Comparison of ENCODE assay signal across 32 cellular contexts in genomic region chr19:35623327-35624010, GRCh38. TPM values are rescaled to one million over a fixed set of nuclear protein-coding genes. Genes with fewer than 3 reads are reported as not detected.
DNase-seq lines count a peak whose midpoint lies in the region; ATAC-seq, FAIRE-seq and TF ChIP-seq lines count a peak whose summit lies in the region.
"Had no signal": no experiment of that assay in that cellular context is flagged by ENCODE, and none has a peak within 500 bp of the region (broad histone marks: within the 10 kb centered on the region; RNA-seq: fewer than 3 reads in every experiment).

No MANE protein-coding gene starts in this region.

- DNase-seq in HepG2 (ENCODE audit: low spot score) (no peak), right lobe of liver (no peak), lower lobe of right lung (peak; percentile 9), substantia nigra (lab: John Stamatoyannopoulos, UW) (no peak), COLO829 (ENCODE audit: low spot score) (no peak)
- DNase-seq in activated CD4-positive, alpha-beta T cell treated with anti-CD3 and anti-CD28 coated beads for 36 hours: no peak
- DNase-seq: activated CD4-positive, alpha-beta T cell treated with anti-CD3 and anti-CD28 coated beads, Interleukin-2, amount 10 ng/mL, durations not matched to agents 24 days and 14 days; activated effector memory CD4-positive, alpha-beta T cell treated with anti-CD3 and anti-CD28 coated beads, Interleukin-2, amount 50 U/mL, for 16 hours; activated naive CD8-positive, alpha-beta T cell treated with anti-CD3 and anti-CD28 coated beads, Interleukin-2, amount 50 U/mL, for 24 hours; activated T-cell treated with anti-CD3 and anti-CD28 coated beads, Interleukin-2, amount 50 U/mL, for 24 hours; AML-193; CD4-positive, alpha-beta memory T cell; effector CD8-positive, alpha-beta T cell; GM23248; immature natural killer cell; left colon; NCI-H446 treated with DMSO at 0.1 percent for 48 hours; NCI-H82; pancreas; small intestine; stimulated activated naive CD4-positive, alpha-beta T cell treated with Interleukin-2 at 50 U/mL for 16 hours; T-cell had no signal

- H3K4me1 Mint-ChIP-seq in activated CD4-positive, alpha-beta T cell treated with anti-CD3 and anti-CD28 coated beads for 36 hours: peaks cover 4% of the 10 kb centered on the region

- TF ChIP-seq RAD21 in HepG2 (CRISPR knock-in tag; IDR thresholded peaks at IDR 0.05): no peak

- in situ Hi-C loops in HepG2 (cut with HindIII; ENCODE audit: extremely low pct_ligation_motif_present, low pct_unique_long_range_greater_than_20kb): no loop called here

- H3K27me3 ChIP-seq in HepG2 (ENCODE audit: control insufficient read depth in 1 of 2, insufficient read depth in 2 of 2, low read length in 2 of 2) (no peaks in the 10 kb centered on the region; a peak in 1 of 5 replicates), right lobe of liver (no peaks in the 10 kb centered on the region), lower lobe of right lung (ENCODE audit: low read depth) (no peaks in the 10 kb centered on the region)
- H3K27me3 ChIP-seq: cardiac muscle cell, pancreas had no signal

- ATAC-seq in HepG2: no peak
- no peak for ATAC-seq in right lobe of liver
- ATAC-seq in lower lobe of right lung: no peak
- ATAC-seq in activated CD4-positive, alpha-beta T cell treated with anti-CD3 and anti-CD28 coated beads for 36 hours: no peak
- ATAC-seq: activated naive CD8-positive, alpha-beta T cell treated with anti-CD3 and anti-CD28 coated beads, Interleukin-2, amount 50 U/mL, for 24 hours; left colon; pancreas; T-cell had no signal

- TF ChIP-seq EP300 in HepG2 (IDR thresholded peaks at IDR 0.05; ENCODE audit: low read depth in 2 of 2, low read length in 2 of 2) (no peak), HepG2 (CRISPR knock-in tag; IDR thresholded peaks at IDR 0.05; ENCODE audit: borderline replicate concordance) (no peak)

- H3K4me3 ChIP-seq in HepG2 (replicated peaks in 1 of 3; ENCODE audit: insufficient read depth in 1 of 3, low read depth in 2 of 3, low read length in 3 of 3) (no peak overlapping the region), right lobe of liver (no peak overlapping the region), lower lobe of right lung (no peak overlapping the region)
- H3K4me3 ChIP-seq: cardiac muscle cell, coronary artery, GM23248, pancreas, thoracic aorta had no signal

- H3K36me3 ChIP-seq in HepG2 (replicated peaks in 1 of 2; ENCODE audit: control insufficient read depth in 1 of 2, insufficient read depth in 2 of 2, low read length in 2 of 2): peaks cover 0 to 2% of the 10 kb centered on the region in 2 experiments; a peak in 1 of 5 replicates
- no peaks in the 10 kb centered on the region for H3K36me3 ChIP-seq in right lobe of liver
- peaks cover 8% of the 10 kb centered on the region for H3K36me3 ChIP-seq in lower lobe of right lung
- H3K36me3 ChIP-seq: cardiac muscle cell, pancreas, thoracic aorta had no signal

- H3K27ac ChIP-seq in HepG2 (ENCODE audit: extremely low read length, insufficient read depth, low read length) (no peak overlapping the region), right lobe of liver (no peak overlapping the region), lower lobe of right lung (no peak overlapping the region), substantia nigra (ENCODE audit: low read depth, low read length, poor library complexity, severe bottlenecking) (no peak overlapping the region)
- H3K27ac ChIP-seq: cardiac muscle cell, coronary artery, epithelial cell of prostate, GM23248, pancreas, thoracic aorta had no signal

- POLR2A ChIA-PET in HepG2 (lab: Yijun Ruan, JAX): no interaction called here
- POLR2A ChIA-PET in activated CD4-positive, alpha-beta T cell treated with anti-CD3 and anti-CD28 coated beads for 36 hours (lab: Charles Lee): interaction anchor here (0.6 kb wide), 1 partner anchor 25 kb away, joined by 3 read pairs; the partner anchor contains the start of gene COX6B1

- no peaks in the 10 kb centered on the region for H4K20me1 ChIP-seq in HepG2 (ENCODE audit: insufficient read depth, low read length)

- no peaks in the 10 kb centered on the region for H3K9me3 ChIP-seq in HepG2 (ENCODE audit: low read length)
- no peaks in the 10 kb centered on the region for H3K9me3 ChIP-seq in right lobe of liver
- H3K9me3 ChIP-seq in lower lobe of right lung: no peaks in the 10 kb centered on the region
- H3K9me3 ChIP-seq: pancreas, thoracic aorta had no signal

- H2AFZ ChIP-seq in HepG2 (ENCODE audit: low read length): no peak overlapping the region
- H2AFZ ChIP-seq: GM23248 had no signal

- no peaks in the 10 kb centered on the region for H3K79me2 ChIP-seq in HepG2 (ENCODE audit: insufficient read depth, low read length)

- no peak for FAIRE-seq in HepG2 (lab: Jason Lieb, UNC)
- FAIRE-seq: A204.1, astrocyte, pancreas, small intestine had no signal

- TF ChIP-seq CTCF in HepG2 (CRISPR knock-in tag; IDR thresholded peaks at IDR 0.05): no peak
- no peak for TF ChIP-seq CTCF in right lobe of liver (IDR thresholded peaks at IDR 0.05)
- TF ChIP-seq CTCF in lower lobe of right lung (IDR thresholded peaks at IDR 0.05): no peak

- H3K9ac ChIP-seq in HepG2 (ENCODE audit: insufficient read depth, low read depth, low read length): no peak overlapping the region
- H3K9ac ChIP-seq: GM23248 had no signal

- H3K4me2 ChIP-seq in HepG2 (ENCODE audit: low read depth, low read length): no peak overlapping the region

- BruUV-seq in HepG2 (replicated peaks; lab: Mats Ljungman, UMichigan): TSS peak; percentile 33

- H3K4me1 ChIP-seq in HepG2 (ENCODE audit: insufficient read depth, low read length) (peaks cover 18% of the 10 kb centered on the region), right lobe of liver (no peaks in the 10 kb centered on the region), lower lobe of right lung (peaks cover 6% of the 10 kb centered on the region)
- H3K4me1 ChIP-seq: pancreas had no signal

- WGBS in HepG2 (ENCODE audit: low lambda C conversion rate): 98% methylated on average over 6 of the region's 6 CpGs
- WGBS in right lobe of liver (ENCODE audit: insufficient coverage, low coverage, low lambda C conversion rate, missing lambda C conversion rate): 82% methylated on average over 6 of the region's 6 CpGs

- H3K27me3 Mint-ChIP-seq in activated CD4-positive, alpha-beta T cell treated with anti-CD3 and anti-CD28 coated beads for 36 hours: no peaks in the 10 kb centered on the region
- H3K27me3 Mint-ChIP-seq: activated CD4-positive, alpha-beta T cell treated with anti-CD3 and anti-CD28 coated beads, Interleukin-2, amount 10 ng/mL, durations not matched to agents 24 days and 14 days; activated naive CD8-positive, alpha-beta T cell treated with anti-CD3 and anti-CD28 coated beads, Interleukin-2, amount 50 U/mL, for 24 hours; activated T-cell treated with anti-CD3 and anti-CD28 coated beads, Interleukin-2, amount 50 U/mL, for 24 hours; CD4-positive, alpha-beta memory T cell; T-cell had no signal

- no peaks in the 10 kb centered on the region for H3K9me3 Mint-ChIP-seq in activated CD4-positive, alpha-beta T cell treated with anti-CD3 and anti-CD28 coated beads for 36 hours (ENCODE audit: low read depth)
- H3K9me3 Mint-ChIP-seq: activated CD4-positive, alpha-beta T cell treated with anti-CD3 and anti-CD28 coated beads, Interleukin-2, amount 10 ng/mL, durations not matched to agents 24 days and 14 days; activated naive CD8-positive, alpha-beta T cell treated with anti-CD3 and anti-CD28 coated beads, Interleukin-2, amount 50 U/mL, for 24 hours; activated T-cell treated with anti-CD3 and anti-CD28 coated beads, Interleukin-2, amount 50 U/mL, for 24 hours; CD4-positive, alpha-beta memory T cell; immature natural killer cell; T-cell had no signal

- H3K36me3 Mint-ChIP-seq in activated CD4-positive, alpha-beta T cell treated with anti-CD3 and anti-CD28 coated beads for 36 hours (ENCODE audit: low read depth): peaks cover 13% of the 10 kb centered on the region

- no peak overlapping the region for H3K4me3 Mint-ChIP-seq in activated CD4-positive, alpha-beta T cell treated with anti-CD3 and anti-CD28 coated beads for 36 hours
- H3K4me3 Mint-ChIP-seq: activated CD4-positive, alpha-beta T cell treated with anti-CD3 and anti-CD28 coated beads, Interleukin-2, amount 10 ng/mL, durations not matched to agents 24 days and 14 days; activated naive CD8-positive, alpha-beta T cell treated with anti-CD3 and anti-CD28 coated beads, Interleukin-2, amount 50 U/mL, for 24 hours; activated T-cell treated with anti-CD3 and anti-CD28 coated beads, Interleukin-2, amount 50 U/mL, for 24 hours; CD4-positive, alpha-beta memory T cell; immature natural killer cell; T-cell had no signal

- CTCF ChIA-PET in HepG2 (lab: Yijun Ruan, JAX; ENCODE audit: low intra/inter-chr PET ratio, low total read pairs): no interaction called here
- CTCF ChIA-PET in activated CD4-positive, alpha-beta T cell treated with anti-CD3 and anti-CD28 coated beads for 36 hours (lab: Charles Lee): no interaction called here

- TF ChIP-seq POLR2A in HepG2 (IDR thresholded peaks at IDR 0.05; ENCODE audit: insufficient read depth in 1 of 2, low read depth in 2 of 2, low read length in 2 of 2) (no peak), right lobe of liver (IDR thresholded peaks at IDR 0.05) (no peak)

- H3K27ac Mint-ChIP-seq in activated CD4-positive, alpha-beta T cell treated with anti-CD3 and anti-CD28 coated beads for 36 hours: no peak overlapping the region
- H3K27ac Mint-ChIP-seq: activated CD4-positive, alpha-beta T cell treated with anti-CD3 and anti-CD28 coated beads, Interleukin-2, amount 10 ng/mL, durations not matched to agents 24 days and 14 days; activated naive CD8-positive, alpha-beta T cell treated with anti-CD3 and anti-CD28 coated beads, Interleukin-2, amount 50 U/mL, for 24 hours; activated T-cell treated with anti-CD3 and anti-CD28 coated beads, Interleukin-2, amount 50 U/mL, for 24 hours had no signal

- intact Hi-C loops in HepG2 (cut with micrococcal nuclease; ENCODE audit: unreplicated experiment) (no loop called here), right lobe of liver (cut with DNase I) (no loop called here), lower lobe of right lung (cut with DNase I) (no loop called here)
- intact Hi-C loops in activated CD4-positive, alpha-beta T cell treated with anti-CD3 and anti-CD28 coated beads for 36 hours (cut with DNase I, micrococcal nuclease): no loop called here

RNA-seq across cellular contexts. Expression of gene RBM42, which starts 5.4 kb away (rescaled TPM):
- total RNA-seq in HepG2 (2016; rRNA removed; fragmentation: Illumina TruSeq; extraction: Trizol) (49.7 and 55.3 TPM in 2 replicates), right lobe of liver (10 to 100 TPM; 27.8 to 46.5 (median 31.0) TPM), lower lobe of right lung (56.1 TPM)
- total RNA-seq in HepG2 (2016; cell fraction: cytosol; rRNA removed; fragmentation: Illumina TruSeq; extraction: Trizol; ENCODE audit: low read depth): 6.0 and 6.9 TPM in 2 replicates
- 47.3 and 54.7 TPM in 2 replicates for total RNA-seq in HepG2 (2016; cell fraction: insoluble cytoplasmic fraction; rRNA removed; fragmentation: Illumina TruSeq; extraction: Trizol)
- 14.0 and 14.6 TPM in 2 replicates for total RNA-seq in HepG2 (2016; cell fraction: membrane; rRNA removed; fragmentation: Illumina TruSeq; extraction: Trizol)
- total RNA-seq in HepG2 (2016; cell fraction: nucleus; rRNA removed; fragmentation: Illumina TruSeq; extraction: Trizol): 19.2 and 23.6 TPM in 2 replicates
- polyA plus RNA-seq in HepG2 (2011; rRNA removed): 27.2 and 30.6 TPM in 2 replicates
- polyA plus RNA-seq in HepG2 (2011; cell fraction: cytosol; rRNA removed): 31.2 and 46.3 TPM in 2 replicates
- 22.3 and 22.9 TPM in 2 replicates for polyA plus RNA-seq in HepG2 (2011; cell fraction: nucleus; rRNA removed)
- 29.6 and 31.8 TPM in 2 replicates for polyA plus RNA-seq in HepG2 (2012)
- polyA plus RNA-seq in HepG2 (2016; cell fraction: cytosol; fragmentation: Illumina TruSeq; extraction: Trizol; ENCODE audit: low read depth): 8.2 TPM in 2 replicates
- polyA plus RNA-seq in HepG2 (2016; cell fraction: insoluble cytoplasmic fraction; fragmentation: Illumina TruSeq; extraction: Trizol; ENCODE audit: low read depth): 57.8 and 72.2 TPM in 2 replicates
- 10.1 and 13.3 TPM in 2 replicates for polyA plus RNA-seq in HepG2 (2016; cell fraction: membrane; fragmentation: Illumina TruSeq; extraction: Trizol; ENCODE audit: low read depth)
- polyA plus RNA-seq in HepG2 (2016; cell fraction: nucleus; fragmentation: Illumina TruSeq; extraction: Trizol; ENCODE audit: insufficient read depth, low read depth): 40.6 and 42.2 TPM in 2 replicates
- 29.9 and 44.8 TPM in 2 replicates for polyA minus RNA-seq in HepG2 (2011; rRNA and poly(A)+ RNA removed; ENCODE audit: low replicate concordance)
- polyA minus RNA-seq in HepG2 (2011; cell fraction: cytosol; rRNA and poly(A)+ RNA removed): 18.9 and 20.0 TPM in 2 replicates
- polyA minus RNA-seq in HepG2 (2011; cell fraction: nucleus; rRNA and poly(A)+ RNA removed): 4.8 and 6.1 TPM in 2 replicates
- 10 to 100 TPM; 87.5 to 94.4 TPM for total RNA-seq in activated CD4-positive, alpha-beta T cell treated with anti-CD3 and anti-CD28 coated beads for 36 hours

RNA-seq across cellular contexts. Expression of gene HAUS5, which starts 10.9 kb away (rescaled TPM):
- 9.2 and 17.7 TPM in 2 replicates for total RNA-seq in HepG2 (2016; rRNA removed; fragmentation: Illumina TruSeq; extraction: Trizol)
- total RNA-seq in HepG2 (2016; cell fraction: cytosol; rRNA removed; fragmentation: Illumina TruSeq; extraction: Trizol; ENCODE audit: low read depth): 1.0 and 1.2 TPM in 2 replicates
- total RNA-seq in HepG2 (2016; cell fraction: insoluble cytoplasmic fraction; rRNA removed; fragmentation: Illumina TruSeq; extraction: Trizol): 8.0 and 19.2 TPM in 2 replicates
- 2.8 and 3.4 TPM in 2 replicates for total RNA-seq in HepG2 (2016; cell fraction: membrane; rRNA removed; fragmentation: Illumina TruSeq; extraction: Trizol)
- total RNA-seq in HepG2 (2016; cell fraction: nucleus; rRNA removed; fragmentation: Illumina TruSeq; extraction: Trizol): 21.5 and 24.6 TPM in 2 replicates
- polyA plus RNA-seq in HepG2 (2011; rRNA removed): 10.3 and 11.1 TPM in 2 replicates
- polyA plus RNA-seq in HepG2 (2011; cell fraction: cytosol; rRNA removed): 2.0 and 4.0 TPM in 2 replicates
- polyA plus RNA-seq in HepG2 (2011; cell fraction: nucleus; rRNA removed): 106 and 171 TPM in 2 replicates
- polyA plus RNA-seq in HepG2 (2012): 8.5 and 13.3 TPM in 2 replicates
- 1.4 and 1.5 TPM in 2 replicates for polyA plus RNA-seq in HepG2 (2016; cell fraction: cytosol; fragmentation: Illumina TruSeq; extraction: Trizol; ENCODE audit: low read depth)
- polyA plus RNA-seq in HepG2 (2016; cell fraction: insoluble cytoplasmic fraction; fragmentation: Illumina TruSeq; extraction: Trizol; ENCODE audit: low read depth): 10.5 and 11.3 TPM in 2 replicates
- 3.2 and 3.7 TPM in 2 replicates for polyA plus RNA-seq in HepG2 (2016; cell fraction: membrane; fragmentation: Illumina TruSeq; extraction: Trizol; ENCODE audit: low read depth)
- polyA plus RNA-seq in HepG2 (2016; cell fraction: nucleus; fragmentation: Illumina TruSeq; extraction: Trizol; ENCODE audit: insufficient read depth, low read depth): 82.3 and 83.1 TPM in 2 replicates
- 4.9 and 17.6 TPM in 2 replicates for polyA minus RNA-seq in HepG2 (2011; rRNA and poly(A)+ RNA removed; ENCODE audit: low replicate concordance)
- polyA minus RNA-seq in HepG2 (2011; cell fraction: cytosol; rRNA and poly(A)+ RNA removed): 2.4 and 3.0 TPM in 2 replicates
- 11.8 and 13.6 TPM in 2 replicates for polyA minus RNA-seq in HepG2 (2011; cell fraction: nucleus; rRNA and poly(A)+ RNA removed)
- 1 to 10 TPM; 3.7 to 6.1 (median 4.4) TPM for total RNA-seq in right lobe of liver
- 9.1 TPM for total RNA-seq in lower lobe of right lung
- total RNA-seq in activated CD4-positive, alpha-beta T cell treated with anti-CD3 and anti-CD28 coated beads for 36 hours: 10 to 100 TPM; 39.7 to 41.0 TPM

RNA-seq across cellular contexts. Expression of gene ETV2, which starts 18.1 kb away (rescaled TPM):
- 0.20 and 0.46 TPM in 2 replicates for total RNA-seq in HepG2 (2016; rRNA removed; fragmentation: Illumina TruSeq; extraction: Trizol)
- 0.40 and 0.71 TPM in 2 replicates for total RNA-seq in HepG2 (2016; cell fraction: cytosol; rRNA removed; fragmentation: Illumina TruSeq; extraction: Trizol; ENCODE audit: low read depth)
- 0.52 and 0.63 TPM in 2 replicates for total RNA-seq in HepG2 (2016; cell fraction: insoluble cytoplasmic fraction; rRNA removed; fragmentation: Illumina TruSeq; extraction: Trizol)
- total RNA-seq in HepG2 (2016; cell fraction: membrane; rRNA removed; fragmentation: Illumina TruSeq; extraction: Trizol): 0.43 and 1.0 TPM in 2 replicates
- total RNA-seq in HepG2 (2016; cell fraction: nucleus; rRNA removed; fragmentation: Illumina TruSeq; extraction: Trizol): 0.60 TPM in 1 of 2 replicates, not detected in the other
- polyA plus RNA-seq in HepG2 (2011; rRNA removed): 0.07 and 0.18 TPM in 2 replicates
- polyA plus RNA-seq in HepG2 (2011; cell fraction: cytosol; rRNA removed): 0.19 and 0.35 TPM in 2 replicates
- not detected in 2 replicates for polyA plus RNA-seq in HepG2 (2011; cell fraction: nucleus; rRNA removed)
- polyA plus RNA-seq in HepG2 (2012): 0.21 TPM in 1 of 2 replicates, not detected in the other
- polyA plus RNA-seq in HepG2 (2016; cell fraction: cytosol; fragmentation: Illumina TruSeq; extraction: Trizol; ENCODE audit: low read depth): 2.2 and 2.4 TPM in 2 replicates
- polyA plus RNA-seq in HepG2 (2016; cell fraction: insoluble cytoplasmic fraction; fragmentation: Illumina TruSeq; extraction: Trizol; ENCODE audit: low read depth): 0.93 and 1.0 TPM in 2 replicates
- 1.2 and 1.8 TPM in 2 replicates for polyA plus RNA-seq in HepG2 (2016; cell fraction: membrane; fragmentation: Illumina TruSeq; extraction: Trizol; ENCODE audit: low read depth)
- polyA plus RNA-seq in HepG2 (2016; cell fraction: nucleus; fragmentation: Illumina TruSeq; extraction: Trizol; ENCODE audit: insufficient read depth, low read depth): 1.2 TPM in 1 of 2 replicates, not detected in the other
- 0.18 TPM in 1 of 2 replicates, not detected in the other for polyA minus RNA-seq in HepG2 (2011; rRNA and poly(A)+ RNA removed; ENCODE audit: low replicate concordance)
- polyA minus RNA-seq in HepG2 (2011; cell fraction: cytosol; rRNA and poly(A)+ RNA removed): not detected in 2 replicates
- polyA minus RNA-seq in HepG2 (2011; cell fraction: nucleus; rRNA and poly(A)+ RNA removed): not detected in 2 replicates
- 1 to 10 TPM in 1 of 6 experiments, under 1 TPM in 3, not detected in 2; 0.38 to 1.2 (median 0.57) TPM for total RNA-seq in right lobe of liver
- total RNA-seq in lower lobe of right lung: 1.1 TPM
- total RNA-seq in activated CD4-positive, alpha-beta T cell treated with anti-CD3 and anti-CD28 coated beads for 36 hours: 1 to 10 TPM in 1 of 2 experiments, under 1 TPM in 1; 0.37 to 1.1 TPM
- total RNA-seq: GM23248, thoracic aorta had no signal

RNA-seq across cellular contexts. Expression of gene COX6B1, which starts 24.7 kb away (rescaled TPM):
- total RNA-seq in HepG2 (2016; rRNA removed; fragmentation: Illumina TruSeq; extraction: Trizol): 487 and 598 TPM in 2 replicates
- total RNA-seq in HepG2 (2016; cell fraction: cytosol; rRNA removed; fragmentation: Illumina TruSeq; extraction: Trizol; ENCODE audit: low read depth): 218 and 283 TPM in 2 replicates
- 483 and 617 TPM in 2 replicates for total RNA-seq in HepG2 (2016; cell fraction: insoluble cytoplasmic fraction; rRNA removed; fragmentation: Illumina TruSeq; extraction: Trizol)
- 247 and 299 TPM in 2 replicates for total RNA-seq in HepG2 (2016; cell fraction: membrane; rRNA removed; fragmentation: Illumina TruSeq; extraction: Trizol)
- total RNA-seq in HepG2 (2016; cell fraction: nucleus; rRNA removed; fragmentation: Illumina TruSeq; extraction: Trizol): 178 and 186 TPM in 2 replicates
- 469 and 481 TPM in 2 replicates for polyA plus RNA-seq in HepG2 (2011; rRNA removed)
- polyA plus RNA-seq in HepG2 (2011; cell fraction: cytosol; rRNA removed): 584 and 686 TPM in 2 replicates
- 208 and 220 TPM in 2 replicates for polyA plus RNA-seq in HepG2 (2011; cell fraction: nucleus; rRNA removed)
- 383 and 386 TPM in 2 replicates for polyA plus RNA-seq in HepG2 (2012)
- polyA plus RNA-seq in HepG2 (2016; cell fraction: cytosol; fragmentation: Illumina TruSeq; extraction: Trizol; ENCODE audit: low read depth): 249 and 303 TPM in 2 replicates
- polyA plus RNA-seq in HepG2 (2016; cell fraction: insoluble cytoplasmic fraction; fragmentation: Illumina TruSeq; extraction: Trizol; ENCODE audit: low read depth): 687 and 740 TPM in 2 replicates
- polyA plus RNA-seq in HepG2 (2016; cell fraction: membrane; fragmentation: Illumina TruSeq; extraction: Trizol; ENCODE audit: low read depth): 255 and 294 TPM in 2 replicates
- 319 and 339 TPM in 2 replicates for polyA plus RNA-seq in HepG2 (2016; cell fraction: nucleus; fragmentation: Illumina TruSeq; extraction: Trizol; ENCODE audit: insufficient read depth, low read depth)
- polyA minus RNA-seq in HepG2 (2011; rRNA and poly(A)+ RNA removed; ENCODE audit: low replicate concordance): 521 and 803 TPM in 2 replicates
- polyA minus RNA-seq in HepG2 (2011; cell fraction: cytosol; rRNA and poly(A)+ RNA removed): 131 and 134 TPM in 2 replicates
- polyA minus RNA-seq in HepG2 (2011; cell fraction: nucleus; rRNA and poly(A)+ RNA removed): 44.8 and 54.5 TPM in 2 replicates
- total RNA-seq in right lobe of liver: 100 to 1,000 TPM; 189 to 697 (median 228) TPM
- total RNA-seq in lower lobe of right lung: 267 TPM
- 100 to 1,000 TPM; 385 to 437 TPM for total RNA-seq in activated CD4-positive, alpha-beta T cell treated with anti-CD3 and anti-CD28 coated beads for 36 hours

RNA-seq across cellular contexts. Expression of gene PMIS2, which starts 37.5 kb away (rescaled TPM):
- total RNA-seq in HepG2 (2016; rRNA removed; fragmentation: Illumina TruSeq; extraction: Trizol) (not detected in 2 replicates), right lobe of liver (not detected), lower lobe of right lung (not detected)
- not detected in 2 replicates for total RNA-seq in HepG2 (2016; cell fraction: cytosol; rRNA removed; fragmentation: Illumina TruSeq; extraction: Trizol; ENCODE audit: low read depth)
- total RNA-seq in HepG2 (2016; cell fraction: insoluble cytoplasmic fraction; rRNA removed; fragmentation: Illumina TruSeq; extraction: Trizol): not detected in 2 replicates
- total RNA-seq in HepG2 (2016; cell fraction: membrane; rRNA removed; fragmentation: Illumina TruSeq; extraction: Trizol): not detected in 2 replicates
- not detected in 2 replicates for total RNA-seq in HepG2 (2016; cell fraction: nucleus; rRNA removed; fragmentation: Illumina TruSeq; extraction: Trizol)
- polyA plus RNA-seq in HepG2 (2011; rRNA removed): not detected in 2 replicates
- polyA plus RNA-seq in HepG2 (2011; cell fraction: cytosol; rRNA removed): not detected in 2 replicates
- not detected in 2 replicates for polyA plus RNA-seq in HepG2 (2011; cell fraction: nucleus; rRNA removed)
- not detected in 2 replicates for polyA plus RNA-seq in HepG2 (2012)
- not detected in 2 replicates for polyA plus RNA-seq in HepG2 (2016; cell fraction: cytosol; fragmentation: Illumina TruSeq; extraction: Trizol; ENCODE audit: low read depth)
- polyA plus RNA-seq in HepG2 (2016; cell fraction: insoluble cytoplasmic fraction; fragmentation: Illumina TruSeq; extraction: Trizol; ENCODE audit: low read depth): not detected in 2 replicates
- not detected in 2 replicates for polyA plus RNA-seq in HepG2 (2016; cell fraction: membrane; fragmentation: Illumina TruSeq; extraction: Trizol; ENCODE audit: low read depth)
- polyA plus RNA-seq in HepG2 (2016; cell fraction: nucleus; fragmentation: Illumina TruSeq; extraction: Trizol; ENCODE audit: insufficient read depth, low read depth): not detected in 2 replicates
- polyA minus RNA-seq in HepG2 (2011; rRNA and poly(A)+ RNA removed; ENCODE audit: low replicate concordance): not detected in 2 replicates
- polyA minus RNA-seq in HepG2 (2011; cell fraction: cytosol; rRNA and poly(A)+ RNA removed): not detected in 2 replicates
- not detected in 2 replicates for polyA minus RNA-seq in HepG2 (2011; cell fraction: nucleus; rRNA and poly(A)+ RNA removed)
- not detected for total RNA-seq in activated CD4-positive, alpha-beta T cell treated with anti-CD3 and anti-CD28 coated beads for 36 hours
- total RNA-seq: activated CD4-positive, alpha-beta T cell treated with anti-CD3 and anti-CD28 coated beads, Interleukin-2, amount 10 ng/mL, durations not matched to agents 24 days and 14 days; astrocyte; cardiac muscle cell; CD4-positive, alpha-beta memory T cell; GM23248; left colon; pancreas; RPMI7951; SK-MEL-5; T-cell; thoracic aorta; urinary bladder had no signal
- polyA plus RNA-seq: cardiac muscle cell; CD4-positive, alpha-beta memory T cell; GM23248; immature natural killer cell; neural cell; pancreas; small intestine; urinary bladder had no signal
